In the genomic region with DNA sequence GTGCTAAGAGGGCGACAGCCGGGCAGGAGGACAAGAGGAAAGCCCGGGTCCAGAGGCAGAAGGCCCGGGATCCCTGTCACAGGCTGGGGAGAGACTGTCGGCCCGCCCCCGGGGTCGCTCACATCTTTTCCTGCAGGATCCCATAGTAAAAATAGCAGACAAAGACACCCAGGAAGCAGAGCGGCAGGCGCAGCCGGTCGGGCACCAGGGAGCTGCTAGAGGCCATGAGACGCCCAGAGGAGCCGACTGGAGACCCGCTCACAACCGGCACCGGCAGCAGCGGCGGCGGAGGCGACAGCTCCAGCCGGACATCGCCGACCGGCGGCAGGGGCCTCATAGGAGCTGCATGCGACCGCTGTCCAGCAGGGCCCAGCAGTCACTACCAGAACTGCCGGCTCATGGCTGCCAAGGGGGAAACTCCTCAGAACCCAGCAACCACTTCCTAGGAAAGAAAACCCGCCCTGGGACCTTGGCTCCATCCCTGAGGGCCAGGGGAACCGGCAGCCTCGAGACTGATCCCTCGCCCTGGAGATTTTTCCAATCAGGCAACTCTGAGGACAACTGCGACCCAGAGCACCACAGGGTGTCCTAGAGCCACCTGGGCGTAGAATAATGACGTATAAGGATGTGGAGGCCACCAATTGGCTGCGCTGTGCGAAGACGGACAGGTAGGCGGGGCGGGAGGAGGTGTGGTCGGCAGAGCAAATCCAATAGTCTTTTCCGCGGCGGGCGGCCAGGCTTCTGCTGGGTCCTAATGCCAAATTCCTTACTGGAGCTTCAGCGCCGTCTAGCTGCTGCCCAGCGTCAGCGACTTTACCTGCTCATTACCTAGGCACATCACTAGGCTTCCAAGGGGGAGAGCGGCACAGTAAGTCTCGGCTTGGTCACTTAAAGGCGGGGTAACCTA, we compare ENCODE assay signal across 8 cellular contexts. TPM values are rescaled to one million over a fixed set of nuclear protein-coding genes. Genes with fewer than 3 reads are reported as not detected.
A peak's percentile ranks its signal among the peaks of the same experiment; 100 is the strongest.
DNase-seq lines count a peak whose midpoint lies in the region; ATAC-seq and TF ChIP-seq lines count a peak whose summit lies in the region.

A gene with protein sequence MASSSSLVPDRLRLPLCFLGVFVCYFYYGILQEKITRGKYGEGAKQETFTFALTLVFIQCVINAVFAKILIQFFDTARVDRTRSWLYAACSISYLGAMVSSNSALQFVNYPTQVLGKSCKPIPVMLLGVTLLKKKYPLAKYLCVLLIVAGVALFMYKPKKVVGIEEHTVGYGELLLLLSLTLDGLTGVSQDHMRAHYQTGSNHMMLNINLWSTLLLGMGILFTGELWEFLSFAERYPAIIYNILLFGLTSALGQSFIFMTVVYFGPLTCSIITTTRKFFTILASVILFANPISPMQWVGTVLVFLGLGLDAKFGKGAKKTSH (minus strand): TSS at position 357 of the 907 bp plus-strand sequence. CDS start 131 bp downstream, at position 226.

- H3K27ac ChIP-seq in SU-DHL-6 (ENCODE audit: low read depth, low read length) (peak within 1 kb of the TSS; percentile 73), parathyroid adenoma (peak within 1 kb of the TSS; percentile 99), transverse colon (peak within 1 kb of the TSS; percentile 85 to 98 (median 92))

- DNase-seq in GM12864 (ENCODE audit: low read depth) (peak; percentile 98), NCI-H1105 treated with DMSO at 0.1 percent for 48 hours (lab: John Stamatoyannopoulos, UW) (peak; percentile 97), Right ventricle myocardium inferior (ENCODE audit: missing footprints) (peak; percentile 100), transverse colon (peak; percentile 99)
- DNase-seq in activated naive CD8-positive, alpha-beta T cell treated with anti-CD3 and anti-CD28 coated beads, Interleukin-2, amount 50 U/mL, for 16 hours (ENCODE audit: low read depth, low spot score) = peak; percentile 97

- in situ Hi-C loops in transverse colon (cut with MboI; ENCODE audit: low pct_ligation_motif_present in 1 of 4, low pct_unique_long_range_greater_than_20kb in 1 of 4, low sequenced_read_pairs in 3 of 4) = loop anchor here in 2 of 4 donors (10.0 to 25.0 kb wide), 2 partner anchors 77 to 296 kb away; a partner anchor contains a TSS

- intact Hi-C loops in Right ventricle myocardium inferior (cut with DNase I) (loop anchor here (2.0 to 10.0 kb wide), 5 partner anchors 54 to 289 kb away; a partner anchor contains a TSS), transverse colon (cut with DNase I; ENCODE audit: low total_unique reads) (loop anchor here (2.0 kb wide), 1 partner anchor 71 kb away; no protein-coding TSS in a partner anchor)

- H4K20me1 ChIP-seq in SU-DHL-6 (ENCODE audit: low read depth, low read length) = no peaks in the 10 kb centered on the region

- H3K9me2 ChIP-seq in SU-DHL-6 (replicated peaks; ENCODE audit: insufficient read depth, low read length) = no peaks in the 10 kb centered on the region

- H3K36me3 ChIP-seq in SU-DHL-6 (ENCODE audit: low read length) = no peaks in the 10 kb centered on the region
- no peaks in the 10 kb centered on the region for H3K36me3 ChIP-seq in parathyroid adenoma (ENCODE audit: control insufficient read depth, insufficient read depth, low read length)
- peaks cover 0 to 28% (median 12%) of the 10 kb centered on the region in 4 donors for H3K36me3 ChIP-seq in transverse colon

- no peaks in the 10 kb centered on the region for H3K9me3 ChIP-seq in SU-DHL-6 (ENCODE audit: insufficient read depth, low read length)
- no peaks in the 10 kb centered on the region for H3K9me3 ChIP-seq in parathyroid adenoma (ENCODE audit: control insufficient read depth, low read length)
- no peaks in the 10 kb centered on the region for H3K9me3 ChIP-seq in transverse colon

- peak within 1 kb of the TSS; percentile 61 for H2AFZ ChIP-seq in SU-DHL-6 (ENCODE audit: low read depth, low read length, severe bottlenecking)
- peak within 1 kb of the TSS; percentile 94 for H2AFZ ChIP-seq in parathyroid adenoma

- H3K9ac ChIP-seq in SU-DHL-6 (ENCODE audit: low read length) (peak within 1 kb of the TSS; percentile 91), parathyroid adenoma (peak within 1 kb of the TSS; percentile 78)

- H3F3A ChIP-seq in SU-DHL-6 (ENCODE audit: insufficient read depth) = no peaks in the 10 kb centered on the region

- H3K4me1 ChIP-seq in parathyroid adenoma (peaks cover 6% of the 10 kb centered on the region), transverse colon (peaks cover 11 to 31% (median 15%) of the 10 kb centered on the region in 4 donors)

- peak within 1 kb of the TSS; percentile 95 for H3K4me2 ChIP-seq in SU-DHL-6 (ENCODE audit: low read depth, low read length, poor library complexity, severe bottlenecking)
- peak within 1 kb of the TSS; percentile 96 for H3K4me2 ChIP-seq in parathyroid adenoma (ENCODE audit: low read length)

- H3K27me3 ChIP-seq in SU-DHL-6 (ENCODE audit: low read length) = no peaks in the 10 kb centered on the region
- no peaks in the 10 kb centered on the region for H3K27me3 ChIP-seq in parathyroid adenoma (ENCODE audit: control insufficient read depth, insufficient read depth, low read length)
- no peaks in the 10 kb centered on the region for H3K27me3 ChIP-seq in transverse colon

- no peak for TF ChIP-seq EP300 in transverse colon (IDR thresholded peaks at IDR 0.05; ENCODE audit: low read depth)

- TF ChIP-seq POLR2A in transverse colon (IDR thresholded peaks at IDR 0.05) = peak; percentile 70

- H3K79me2 ChIP-seq in SU-DHL-6 (ENCODE audit: insufficient read depth, low read length) (peaks cover 10% of the 10 kb centered on the region), parathyroid adenoma (peaks cover 8% of the 10 kb centered on the region)

- TF ChIP-seq CTCF in GM12864 (IDR thresholded peaks at IDR 0.05; ENCODE audit: low read depth, low read length, missing control alignments) = peak; percentile 99
- peak; percentile 89 for TF ChIP-seq CTCF in SU-DHL-6 (IDR thresholded peaks at IDR 0.05; ENCODE audit: insufficient read depth, low read length, poor library complexity, severe bottlenecking)
- TF ChIP-seq CTCF in parathyroid adenoma (IDR thresholded peaks at IDR 0.05) = peak; percentile 82
- TF ChIP-seq CTCF in transverse colon (IDR thresholded peaks at IDR 0.05) = peak; percentile 56 to 80 (median 66)

- ATAC-seq in HG02642 (IDR thresholded peaks at IDR 0.05; ENCODE audit: poor library complexity, unreplicated experiment) (peak; percentile 92), Right ventricle myocardium inferior (peak; percentile 99)

- H3K4me3 ChIP-seq in GM12864 (ENCODE audit: low read depth, low read length) (peak within 1 kb of the TSS; percentile 83), SU-DHL-6 (ENCODE audit: insufficient read depth, low read length, poor library complexity, severe bottlenecking) (peak within 1 kb of the TSS; percentile 83), parathyroid adenoma (ENCODE audit: low read depth, low read length) (peak within 1 kb of the TSS; percentile 93), transverse colon (peak within 1 kb of the TSS; percentile 83 to 99 (median 96))

- WGBS in transverse colon (ENCODE audit: low coverage in 1 of 2), 2 donors = 0% methylated on average over 2 to 32 of the region's 53 CpGs

RNA-seq across cellular contexts. Expression of the gene that starts here (rescaled TPM):
- total RNA-seq in Right ventricle myocardium inferior = 59.3 TPM
- 10 to 100 TPM; 23.5 to 73.3 (median 56.2) TPM for total RNA-seq in transverse colon

Comparison
In these comparisons a context has a peak if more than half of its experiments do, and no peak if none do; other contexts are left out.
1. Peak in every context shown above with its lines: DNase-seq, ATAC-seq, H3K4me3 ChIP-seq and H3K27ac ChIP-seq.